ENCODE assay signal across 8 cellular contexts in the genomic region with DNA sequence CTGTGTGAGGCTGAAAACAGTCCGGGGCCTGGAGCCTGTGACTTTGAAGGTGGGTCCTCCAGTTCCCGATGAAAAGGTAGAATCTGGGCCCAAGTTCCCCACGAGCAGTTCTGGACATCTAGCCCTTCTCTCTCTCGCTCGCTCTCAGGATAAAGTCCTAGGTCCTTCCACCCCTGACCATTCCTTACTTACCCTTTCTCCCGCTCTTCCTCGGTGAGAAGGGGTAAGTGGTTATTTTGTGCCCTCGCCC. TPM values are rescaled to one million over a fixed set of nuclear protein-coding genes. Genes with fewer than 3 reads are reported as not detected.
DNase-seq lines count a peak whose midpoint lies in the region; ATAC-seq and TF ChIP-seq lines count a peak whose summit lies in the region.

No MANE protein-coding gene starts in this region.

- no peak for TF ChIP-seq POLR2A in IMR-90 (IDR thresholded peaks at IDR 0.05; ENCODE audit: low read depth, low read length)
- TF ChIP-seq POLR2A in breast epithelium (IDR thresholded peaks at IDR 0.05), result no peak

- dilution Hi-C loops in IMR-90 (cut with HindIII; ENCODE audit: low sequenced_read_pairs, unreplicated experiment), result no loop called here

- H3K4me3 ChIP-seq in BE2C (ENCODE audit: low read depth, low read length) (peak overlapping the region; percentile 68), IMR-90 (ENCODE audit: insufficient read depth, low read depth, low read length) (peak overlapping the region; percentile 65), breast epithelium (peak overlapping the region; percentile 85 to 89 (median 87)), muscle layer of colon (ENCODE audit: low read depth in 1 of 2, low read length in 2 of 2) (peak overlapping the region; percentile 48 to 75)

- TF ChIP-seq CTCF in BE2C (IDR thresholded peaks at IDR 0.05; ENCODE audit: low read depth, low read length) (no peak), IMR-90 (conservative IDR thresholded peaks at IDR 0.05; ENCODE audit: low read depth, low read length) (no peak), breast epithelium (IDR thresholded peaks at IDR 0.05) (no peak)

- in situ Hi-C loops in IMR-90 (cut with MboI; ENCODE audit: low sequenced_read_pairs), result no loop called here

- H2BK120ac ChIP-seq in IMR-90 (ENCODE audit: low read depth, low read length), result peak overlapping the region; percentile 24; the same call in 1 of the 2 replicates

- H3K9ac ChIP-seq in IMR-90 (ENCODE audit: low read depth, low read length) (peak overlapping the region; percentile 56), muscle layer of colon (ENCODE audit: low read length) (peak overlapping the region; percentile 68)

- H2BK15ac ChIP-seq in IMR-90 (ENCODE audit: low read depth, low read length), result no peak overlapping the region; the same call in 2 of the 3 replicates

- CTCF ChIA-PET in IMR-90 (lab: Yijun Ruan, JAX), result no interaction called here

- no peak for ATAC-seq in IMR-90 (ENCODE audit: low read depth)
- no peak for ATAC-seq in GM19035 (IDR thresholded peaks at IDR 0.05; ENCODE audit: unreplicated experiment)
- ATAC-seq in GM19397 (IDR thresholded peaks at IDR 0.05; ENCODE audit: unreplicated experiment), result no peak

- no TSS peak for BruUV-seq in IMR-90 (replicated peaks; lab: Mats Ljungman, UMichigan)

- peak overlapping the region; percentile 92 for H2AFZ ChIP-seq in IMR-90 (replicated peaks; ENCODE audit: low read length, poor library complexity)

- H3K27ac ChIP-seq in IMR-90 (ENCODE audit: insufficient read depth, low read length) (no peak overlapping the region; the same call in 1 of the 2 replicates), breast epithelium (peak overlapping the region; percentile 88 to 96), muscle layer of colon (ENCODE audit: low read depth, low read length) (peak overlapping the region; percentile 61)

- H4K20me1 ChIP-seq in IMR-90 (ENCODE audit: insufficient read depth, low read length), result no peaks in the 10 kb centered on the region

- no peak overlapping the region for H2BK20ac ChIP-seq in IMR-90 (ENCODE audit: low read depth, low read length)

- H3K27me3 ChIP-seq in BE2C (no peaks in the 10 kb centered on the region), IMR-90 (ENCODE audit: control insufficient read depth, insufficient read depth, low read length) (no peaks in the 10 kb centered on the region), breast epithelium (no peaks in the 10 kb centered on the region), muscle layer of colon (ENCODE audit: control insufficient read depth in 1 of 2, insufficient read depth in 2 of 2, low read length in 2 of 2) (no peaks in the 10 kb centered on the region)

- peak overlapping the region; percentile 30 for H3K23ac ChIP-seq in IMR-90 (ENCODE audit: low read depth, low read length)

- H3K4me2 ChIP-seq in IMR-90 (ENCODE audit: low read depth, low read length), result peak overlapping the region; percentile 81

- peaks cover 3 to 6% of the 10 kb centered on the region in 2 experiments; a peak in 3 of 4 replicates for H3K79me1 ChIP-seq in IMR-90 (ENCODE audit: low read depth in 1 of 2, low read length in 2 of 2)

- H3K9me1 ChIP-seq in IMR-90 (ENCODE audit: insufficient read depth, low read length), result no peaks in the 10 kb centered on the region

- H2AK9ac ChIP-seq in IMR-90 (replicated peaks; ENCODE audit: low read depth, low read length, poor library complexity), result peak overlapping the region; percentile 70

- no peak for TF ChIP-seq RAD21 in IMR-90 (IDR thresholded peaks at IDR 0.05; ENCODE audit: low read length)

- no peak overlapping the region for H2BK5ac ChIP-seq in IMR-90 (ENCODE audit: low read depth, low read length, poor library complexity, severe bottlenecking)

- H3K14ac ChIP-seq in IMR-90 (replicated peaks; ENCODE audit: low read depth, low read length), result peak overlapping the region; percentile 41

- POLR2A ChIA-PET in IMR-90 (lab: Charles Lee; ENCODE audit: unreplicated experiment), result no interaction called here

- peaks cover 19% of the 10 kb centered on the region for H3K36me3 ChIP-seq in BE2C
- H3K36me3 ChIP-seq in IMR-90 (ENCODE audit: control insufficient read depth, insufficient read depth, low read length), result peaks cover 1% of the 10 kb centered on the region; the same call in 1 of the 2 replicates
- H3K36me3 ChIP-seq in breast epithelium, result no peaks in the 10 kb centered on the region
- H3K36me3 ChIP-seq in muscle layer of colon (ENCODE audit: insufficient read depth, low read length), result peaks cover 6% of the 10 kb centered on the region

- peak overlapping the region; percentile 71; the same call in 1 of the 2 replicates for H3K56ac ChIP-seq in IMR-90 (ENCODE audit: extremely low read depth, insufficient read depth, low read length)

- H3K9me3 ChIP-seq in BE2C (no peaks in the 10 kb centered on the region), IMR-90 (ENCODE audit: control insufficient read depth, insufficient read depth, low read length) (no peaks in the 10 kb centered on the region), breast epithelium (no peaks in the 10 kb centered on the region), muscle layer of colon (ENCODE audit: low read length) (no peaks in the 10 kb centered on the region)

- peak overlapping the region; percentile 45 for H2AK5ac ChIP-seq in IMR-90 (ENCODE audit: low read depth, low read length)

- peak overlapping the region; percentile 26; the same call in 1 of the 2 replicates for H4K91ac ChIP-seq in IMR-90 (ENCODE audit: insufficient read depth, low read depth, low read length)

- intact Hi-C loops in IMR-90 (cut with micrococcal nuclease) (no loop called here), breast epithelium (cut with DNase I; ENCODE audit: low total_unique reads) (loop anchor here (5.0 kb wide), 1 partner anchor 1179 kb away; no protein-coding TSS in a partner anchor)

- WGBS in IMR-90 (ENCODE audit: extremely low coverage in 2 of 2, insufficient read length in 1 of 2), 2 experiments, result no CpG with 5 or more reads among the region's 8 CpGs

- peak overlapping the region; percentile 69 for H4K5ac ChIP-seq in IMR-90 (ENCODE audit: low read depth, low read length)

- peak overlapping the region; percentile 36; the same call in 1 of the 2 replicates for H3K18ac ChIP-seq in IMR-90 (ENCODE audit: low read depth, low read length)

- peak overlapping the region; percentile 28 for H3K4ac ChIP-seq in IMR-90 (ENCODE audit: low read depth, low read length)

- H4K8ac ChIP-seq in IMR-90 (ENCODE audit: low read depth in 2 of 2, low read length in 2 of 2), result peak overlapping the region; percentile 80 to 81

- H3K4me1 ChIP-seq in BE2C (peaks cover 21% of the 10 kb centered on the region), IMR-90 (ENCODE audit: control insufficient read depth, insufficient read depth, low read length) (peaks cover 4% of the 10 kb centered on the region; the same call in 1 of the 2 replicates), breast epithelium (no peaks in the 10 kb centered on the region), muscle layer of colon (ENCODE audit: insufficient read depth, low read length) (peaks cover 23% of the 10 kb centered on the region)

- DNase-seq in BE2C (no peak), IMR-90 (no peak), breast epithelium (ENCODE audit: low spot score in 2 of 2) (no peak), SHP77 (lab: John Stamatoyannopoulos, UW) (no peak), SW480 (ENCODE audit: low spot score) (no peak)

TF ChIP-seq in IMR-90, 13 proteins besides CTCF, POLR2A, EP300 and RAD21:
- TF ChIP-seq CHD1 (IDR thresholded peaks at IDR 0.05; ENCODE audit: low read depth, low read length) (no peak), FOS (IDR thresholded peaks at IDR 0.05; ENCODE audit: low read depth, low read length) (no peak), RFX5 (IDR thresholded peaks at IDR 0.05; ENCODE audit: low read depth, low read length) (no peak), MAZ (IDR thresholded peaks at IDR 0.05; ENCODE audit: borderline replicate concordance, low read depth, low read length) (no peak), MAFK (IDR thresholded peaks at IDR 0.05; ENCODE audit: low read depth, low read length) (no peak), BHLHE40 (IDR thresholded peaks at IDR 0.05; ENCODE audit: low read depth, low read length) (no peak), NFE2L2 (IDR thresholded peaks at IDR 0.05; ENCODE audit: low read depth, low read length) (no peak), SMC3 (IDR thresholded peaks at IDR 0.05; ENCODE audit: low read depth, low read length) (no peak), RCOR1 (IDR thresholded peaks at IDR 0.05; ENCODE audit: insufficient replicate concordance, low read length) (no peak), MXI1 (IDR thresholded peaks at IDR 0.05; ENCODE audit: borderline replicate concordance, low read depth, low read length) (no peak), CEBPB (IDR thresholded peaks at IDR 0.05; ENCODE audit: low read depth, low read length) (no peak)
- TF ChIP-seq, protein P1, sequence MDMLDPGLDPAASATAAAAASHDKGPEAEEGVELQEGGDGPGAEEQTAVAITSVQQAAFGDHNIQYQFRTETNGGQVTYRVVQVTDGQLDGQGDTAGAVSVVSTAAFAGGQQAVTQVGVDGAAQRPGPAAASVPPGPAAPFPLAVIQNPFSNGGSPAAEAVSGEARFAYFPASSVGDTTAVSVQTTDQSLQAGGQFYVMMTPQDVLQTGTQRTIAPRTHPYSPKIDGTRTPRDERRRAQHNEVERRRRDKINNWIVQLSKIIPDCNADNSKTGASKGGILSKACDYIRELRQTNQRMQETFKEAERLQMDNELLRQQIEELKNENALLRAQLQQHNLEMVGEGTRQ (IDR thresholded peaks at IDR 0.05; ENCODE audit: low read depth, low read length), result no peak
- TF ChIP-seq, protein P2, sequence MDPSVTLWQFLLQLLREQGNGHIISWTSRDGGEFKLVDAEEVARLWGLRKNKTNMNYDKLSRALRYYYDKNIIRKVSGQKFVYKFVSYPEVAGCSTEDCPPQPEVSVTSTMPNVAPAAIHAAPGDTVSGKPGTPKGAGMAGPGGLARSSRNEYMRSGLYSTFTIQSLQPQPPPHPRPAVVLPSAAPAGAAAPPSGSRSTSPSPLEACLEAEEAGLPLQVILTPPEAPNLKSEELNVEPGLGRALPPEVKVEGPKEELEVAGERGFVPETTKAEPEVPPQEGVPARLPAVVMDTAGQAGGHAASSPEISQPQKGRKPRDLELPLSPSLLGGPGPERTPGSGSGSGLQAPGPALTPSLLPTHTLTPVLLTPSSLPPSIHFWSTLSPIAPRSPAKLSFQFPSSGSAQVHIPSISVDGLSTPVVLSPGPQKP (IDR thresholded peaks at IDR 0.05; ENCODE audit: borderline replicate concordance, low read depth, low read length), result no peak

RNA-seq across cellular contexts. Expression of a gene that starts 0.7 kb away (rescaled TPM):
- polyA plus RNA-seq in BE2C (2012; ENCODE audit: insufficient read depth, insufficient read length, low read depth), result 30.2 TPM
- total RNA-seq in IMR-90 (2012; rRNA removed) (9.3 and 9.7 TPM in 2 replicates), breast epithelium (10 to 100 TPM; 19.8 to 39.7 (median 30.8) TPM)
- 4.3 and 5.8 TPM in 2 replicates for polyA plus RNA-seq in IMR-90 (2012; rRNA removed)
- polyA plus RNA-seq in IMR-90 (2012; cell fraction: cytosol; rRNA removed), result 2.5 and 4.6 TPM in 2 replicates
- 2.4 and 11.6 TPM in 2 replicates for polyA plus RNA-seq in IMR-90 (2012; cell fraction: nucleus; rRNA removed; ENCODE audit: low replicate concordance)
